13 cellular contexts compared by ENCODE assay signal in genomic region chr13:87680298-87680697, GRCh38. TPM values are rescaled to one million over a fixed set of nuclear protein-coding genes. Genes with fewer than 3 reads are reported as not detected.
DNase-seq lines count a peak whose midpoint lies in the region; ATAC-seq, FAIRE-seq and TF ChIP-seq lines count a peak whose summit lies in the region.
"Had no signal": no experiment of that assay in that cellular context is flagged by ENCODE, and none has a peak within 500 bp of the region (broad histone marks: within the 10 kb centered on the region; RNA-seq: fewer than 3 reads in every experiment).

No MANE protein-coding gene starts in this region.

- TF ChIP-seq CTCF in bronchial epithelial cell (IDR thresholded peaks at IDR 0.05; ENCODE audit: insufficient read depth, low read length, severe bottlenecking) = peak; percentile 12

- H3K36me3 Mint-ChIP-seq in activated naive CD4-positive, alpha-beta T cell treated with anti-CD3 and anti-CD28 coated beads for 36 hours (ENCODE audit: low read depth) = no peaks in the 10 kb centered on the region
- H3K36me3 Mint-ChIP-seq in activated naive CD4-positive, alpha-beta T cell treated with anti-CD3 and anti-CD28 coated beads, Interleukin-2, amount 50 U/mL, for 72 hours = peaks cover 0 to 17% of the 10 kb centered on the region in 2 donors

- no peak overlapping the region for H3K27ac Mint-ChIP-seq in activated naive CD4-positive, alpha-beta T cell treated with anti-CD3 and anti-CD28 coated beads for 36 hours
- H3K27ac Mint-ChIP-seq in activated naive CD4-positive, alpha-beta T cell treated with anti-CD3 and anti-CD28 coated beads, Interleukin-2, amount 50 U/mL, for 72 hours = no peak overlapping the region
- H3K27ac Mint-ChIP-seq: activated CD4-positive, alpha-beta memory T cell treated with anti-CD3 and anti-CD28 coated beads for 36 hours; B cell had no signal

- H3K27me3 Mint-ChIP-seq in activated naive CD4-positive, alpha-beta T cell treated with anti-CD3 and anti-CD28 coated beads for 36 hours (ENCODE audit: low read depth) = peaks cover 40% of the 10 kb centered on the region

- CTCF ChIA-PET in activated naive CD4-positive, alpha-beta T cell treated with anti-CD3 and anti-CD28 coated beads for 36 hours (lab: Charles Lee) = no interaction called here

- FAIRE-seq in bronchial epithelial cell (lab: Jason Lieb, UNC) = no peak
- FAIRE-seq: endothelial cell of umbilical vein had no signal

- H3K27me3 ChIP-seq in bronchial epithelial cell (ENCODE audit: control insufficient read depth, insufficient read depth, low read length) = peaks cover 13% of the 10 kb centered on the region
- no peaks in the 10 kb centered on the region for H3K27me3 ChIP-seq in HAP-1 (ENCODE audit: low read depth)

- H3K4me1 Mint-ChIP-seq in activated naive CD4-positive, alpha-beta T cell treated with anti-CD3 and anti-CD28 coated beads for 36 hours (ENCODE audit: low read depth) = peaks cover 13% of the 10 kb centered on the region

- peak; percentile 3 for DNase-seq in activated naive CD4-positive, alpha-beta T cell treated with anti-CD3 and anti-CD28 coated beads for 36 hours
- no peak for DNase-seq in activated naive CD4-positive, alpha-beta T cell treated with anti-CD3 and anti-CD28 coated beads, Interleukin-2, amount 50 U/mL, for 72 hours (ENCODE audit: low spot score in 2 of 2)
- peak; percentile 81 for DNase-seq in NCI-H345 treated with DMSO at 0.1 percent for 48 hours (lab: John Stamatoyannopoulos, UW; ENCODE audit: unreplicated experiment)
- DNase-seq in bronchial epithelial cell (ENCODE audit: low read depth) = peak; percentile 59
- peak; percentile 58 for DNase-seq in superior temporal gyrus (ENCODE audit: extremely low spot score)
- no peak for DNase-seq in substantia nigra (lab: John Stamatoyannopoulos, UW)
- DNase-seq in NCI-H226 = no peak
- DNase-seq in HAP-1 (ENCODE audit: low spot score in 2 of 2) = no peak
- DNase-seq: activated CD4-positive, alpha-beta memory T cell treated with anti-CD3 and anti-CD28 coated beads for 36 hours; anterior cingulate cortex; IMR-90 had no signal

- no peaks in the 10 kb centered on the region; the same call in 1 of the 2 replicates for H3K4me1 ChIP-seq in HAP-1

- H3K4me3 ChIP-seq in bronchial epithelial cell (ENCODE audit: low read depth, low read length) = no peak overlapping the region
- no peak overlapping the region for H3K4me3 ChIP-seq in HAP-1

- H3K36me3 ChIP-seq in bronchial epithelial cell (ENCODE audit: control insufficient read depth, insufficient read depth, low read length) = no peaks in the 10 kb centered on the region
- H3K36me3 ChIP-seq in HAP-1 (replicated peaks) = peaks cover 3% of the 10 kb centered on the region; the same call in 1 of the 2 replicates

- no peaks in the 10 kb centered on the region for H3K9me3 Mint-ChIP-seq in activated naive CD4-positive, alpha-beta T cell treated with anti-CD3 and anti-CD28 coated beads for 36 hours
- peaks cover 0 to 4% of the 10 kb centered on the region in 2 donors for H3K9me3 Mint-ChIP-seq in activated naive CD4-positive, alpha-beta T cell treated with anti-CD3 and anti-CD28 coated beads, Interleukin-2, amount 50 U/mL, for 72 hours

- intact Hi-C loops in activated naive CD4-positive, alpha-beta T cell treated with anti-CD3 and anti-CD28 coated beads for 36 hours (cut with micrococcal nuclease) = no loop called here

- ATAC-seq in activated naive CD4-positive, alpha-beta T cell treated with anti-CD3 and anti-CD28 coated beads, Interleukin-2, amount 50 U/mL, for 72 hours = no peak

- no peaks in the 10 kb centered on the region for H3K9me3 ChIP-seq in HAP-1

- H3K4me3 Mint-ChIP-seq in activated naive CD4-positive, alpha-beta T cell treated with anti-CD3 and anti-CD28 coated beads for 36 hours = no peak overlapping the region
- H3K4me3 Mint-ChIP-seq: activated CD4-positive, alpha-beta memory T cell treated with anti-CD3 and anti-CD28 coated beads for 36 hours; B cell had no signal

- H3K27ac ChIP-seq in substantia nigra (ENCODE audit: low read depth, low read length, poor library complexity, severe bottlenecking) = no peak overlapping the region

- in situ Hi-C loops in HAP-1 (cut with MboI; ENCODE audit: low sequenced_read_pairs) = no loop called here

RNA-seq across cellular contexts. Expression of gene SLITRK5, which starts 9.1 kb away (rescaled TPM):
- total RNA-seq in activated naive CD4-positive, alpha-beta T cell treated with anti-CD3 and anti-CD28 coated beads for 36 hours = not detected
- total RNA-seq in activated naive CD4-positive, alpha-beta T cell treated with anti-CD3 and anti-CD28 coated beads, Interleukin-2, amount 50 U/mL, for 72 hours = not detected
- total RNA-seq in bronchial epithelial cell = under 0.01 TPM in 2 replicates
- total RNA-seq: B cell had no signal

Comparison
In these comparisons a context has a peak if more than half of its experiments do, and no peak if none do; other contexts are left out.
1. DNase-seq: peak in activated naive CD4-positive, alpha-beta T cell treated with anti-CD3 and anti-CD28 coated beads for 36 hours (single experiment), NCI-H345 treated with DMSO at 0.1 percent for 48 hours (single experiment), bronchial epithelial cell (single experiment) and superior temporal gyrus (single experiment); none in activated naive CD4-positive, alpha-beta T cell treated with anti-CD3 and anti-CD28 coated beads, Interleukin-2, amount 50 U/mL, for 72 hours (0 of 2), substantia nigra (0 of 49), NCI-H226 (single experiment) and HAP-1 (0 of 2).